ENCODE assay signal across 11 cellular contexts in genomic region chr13:92716749-92717148, GRCh38.
DNase-seq lines count a peak whose midpoint lies in the region; ATAC-seq and TF ChIP-seq lines count a peak whose summit lies in the region.
"Had no signal": no experiment of that assay in that cellular context is flagged by ENCODE, and none has a peak within 500 bp of the region (broad histone marks: within the 10 kb centered on the region; RNA-seq: fewer than 3 reads in every experiment).

No MANE protein-coding gene starts in this region.

- DNase-seq in 8988T, result peak; percentile 3
- DNase-seq in HCEC 1CT, result peak; percentile 32
- DNase-seq in brain microvascular endothelial cell, result peak; percentile 1
- DNase-seq in left kidney (ENCODE audit: low read depth, low spot score), result peak; percentile 19
- no peak for DNase-seq in retina
- DNase-seq in midbrain (lab: John Stamatoyannopoulos, UW), result no peak
- DNase-seq in posterior cingulate gyrus, result no peak
- DNase-seq: CD4-positive, CD25-positive, alpha-beta regulatory T cell; upper lobe of left lung had no signal

- TF ChIP-seq CTCF in brain microvascular endothelial cell (IDR thresholded peaks at IDR 0.05; ENCODE audit: low read depth, low read length, missing control alignments), result peak; percentile 39

- in situ Hi-C loops in brain microvascular endothelial cell (cut with HindIII; ENCODE audit: low pct_ligation_motif_present, low sequenced_read_pairs), result no loop called here

- no peak overlapping the region for H3K27ac ChIP-seq in brain microvascular endothelial cell
- H3K27ac ChIP-seq: neutrophil, upper lobe of left lung had no signal

- no peaks in the 10 kb centered on the region for H3K36me3 ChIP-seq in brain microvascular endothelial cell (replicated peaks)
- H3K36me3 ChIP-seq: neutrophil, upper lobe of left lung had no signal

- H3K4me3 ChIP-seq in brain microvascular endothelial cell (ENCODE audit: low read depth, low read length), result no peak overlapping the region
- H3K4me3 ChIP-seq: upper lobe of left lung had no signal

- intact Hi-C loops in posterior cingulate gyrus (cut with DNase I), result no loop called here

- no peak for ATAC-seq in HG02571 (IDR thresholded peaks at IDR 0.05; ENCODE audit: unreplicated experiment)

- H3K27me3 ChIP-seq in brain microvascular endothelial cell (replicated peaks), result no peaks in the 10 kb centered on the region
- H3K27me3 ChIP-seq: neutrophil, upper lobe of left lung had no signal

Comparison
In these comparisons a context has a peak if more than half of its experiments do, and no peak if none do; other contexts are left out.
1. DNase-seq: peak in 8988T (single experiment), HCEC 1CT (single experiment), brain microvascular endothelial cell (single experiment) and left kidney (single experiment); none in retina (single experiment), midbrain (single experiment) and posterior cingulate gyrus (0 of 10).